8 cellular contexts compared by ENCODE assay signal in the genomic region with DNA sequence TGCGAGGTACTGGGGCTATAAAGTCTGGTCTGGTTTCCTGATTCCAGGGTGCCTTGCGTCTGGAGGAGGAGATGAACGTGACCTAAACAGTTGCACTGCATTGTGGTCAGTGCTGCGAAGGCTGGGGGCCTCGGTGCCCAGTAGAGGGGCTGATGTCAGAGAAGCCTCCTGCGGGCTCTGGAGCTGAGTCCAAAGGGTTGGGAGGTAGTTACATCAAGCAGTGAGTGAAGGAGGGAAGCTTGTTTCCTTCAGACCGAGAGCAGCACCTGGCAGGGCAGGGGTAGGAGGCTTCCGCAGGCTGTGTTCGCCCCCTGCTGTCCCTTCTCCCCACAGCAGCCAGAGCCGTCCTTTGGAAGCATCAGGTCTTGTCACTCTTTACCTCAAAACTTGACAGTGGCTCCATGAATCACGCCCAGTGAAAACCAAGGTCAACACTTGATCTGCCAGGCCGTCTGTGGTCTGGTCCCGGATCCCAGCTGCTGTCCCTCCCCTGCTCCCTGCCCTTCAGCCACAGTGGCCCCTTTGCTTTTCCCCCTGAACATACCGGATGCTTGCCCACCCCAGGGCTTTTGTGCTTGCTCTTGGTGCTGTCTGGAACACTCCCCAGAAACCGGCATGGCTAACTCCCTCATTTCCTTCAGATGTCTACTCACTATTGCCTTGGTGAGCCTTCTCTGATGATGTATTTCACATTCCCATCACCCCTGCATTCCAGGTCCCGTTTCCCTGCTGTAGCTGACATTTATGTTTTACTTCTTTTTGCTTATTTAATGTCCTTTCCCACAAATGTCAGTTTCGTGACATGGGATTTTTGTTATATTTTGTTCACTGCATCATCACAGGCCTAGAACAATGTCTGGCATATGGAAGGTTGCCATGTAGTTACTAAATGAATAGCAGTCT. TPM values are rescaled to one million over a fixed set of nuclear protein-coding genes. Genes with fewer than 3 reads are reported as not detected.
DNase-seq lines count a peak whose midpoint lies in the region; ATAC-seq and TF ChIP-seq lines count a peak whose summit lies in the region.

No MANE protein-coding gene starts in this region.

- peak; percentile 51 to 85 for ATAC-seq in activated naive CD4-positive, alpha-beta T cell treated with anti-CD3 and anti-CD28 coated beads, Interleukin-2, amount 50 U/mL, for 72 hours
- ATAC-seq in left cardiac atrium (peak; percentile 23 to 31), GM18502 (IDR thresholded peaks at IDR 0.05; ENCODE audit: poor library complexity, unreplicated experiment) (no peak), HG03521 (IDR thresholded peaks at IDR 0.05; ENCODE audit: unreplicated experiment) (no peak)

- DNase-seq in HFF-Myc (ENCODE audit: extremely low read depth, low read depth) (no peak), RPMI7951 (ENCODE audit: low read depth) (peak; percentile 90), left cardiac atrium (no peak), sigmoid colon (no peak)
- peak in 1 of 2 donors; percentile 48 for DNase-seq in activated naive CD4-positive, alpha-beta T cell treated with anti-CD3 and anti-CD28 coated beads, Interleukin-2, amount 50 U/mL, for 72 hours (ENCODE audit: low spot score in 2 of 2)

- TF ChIP-seq POLR2A in sigmoid colon (IDR thresholded peaks at IDR 0.05) = no peak

- TF ChIP-seq EP300 in sigmoid colon (IDR thresholded peaks at IDR 0.05) = no peak

- no peaks in the 10 kb centered on the region for H3K9me3 Mint-ChIP-seq in activated naive CD4-positive, alpha-beta T cell treated with anti-CD3 and anti-CD28 coated beads, Interleukin-2, amount 50 U/mL, for 72 hours

- H3K36me3 ChIP-seq in BLaER1 = peaks cover 57% of the 10 kb centered on the region
- peaks cover 9 to 28% (median 11%) of the 10 kb centered on the region in 4 donors for H3K36me3 ChIP-seq in sigmoid colon

- intact Hi-C loops in left cardiac atrium (cut with DNase I) (no loop called here), sigmoid colon (cut with DNase I) (loop anchor here (2.0 kb wide), 1 partner anchor 210 kb away; no protein-coding TSS in a partner anchor)

- H3K27me3 ChIP-seq in BLaER1 = no peaks in the 10 kb centered on the region
- no peaks in the 10 kb centered on the region for H3K27me3 ChIP-seq in sigmoid colon

- peaks cover 0 to 5% of the 10 kb centered on the region in 2 donors for H3K36me3 Mint-ChIP-seq in activated naive CD4-positive, alpha-beta T cell treated with anti-CD3 and anti-CD28 coated beads, Interleukin-2, amount 50 U/mL, for 72 hours

- H3K4me2 ChIP-seq in BLaER1 = peak overlapping the region; percentile 35

- H3K4me1 ChIP-seq in BLaER1 (peaks cover 20% of the 10 kb centered on the region), sigmoid colon (peaks cover 0 to 79% (median 57%) of the 10 kb centered on the region in 4 donors)

- H3K9me3 ChIP-seq in BLaER1 = no peaks in the 10 kb centered on the region
- no peaks in the 10 kb centered on the region for H3K9me3 ChIP-seq in sigmoid colon

- TF ChIP-seq CTCF in HFF-Myc (IDR thresholded peaks at IDR 0.05; ENCODE audit: low read depth, low read length, missing control alignments) (peak; percentile 76), sigmoid colon (IDR thresholded peaks at IDR 0.05) (peak in 3 of 4 experiments; percentile 41 to 43 (median 41))

- no peak overlapping the region for H3K9ac ChIP-seq in BLaER1

- H3K4me3 ChIP-seq in BLaER1 (no peak overlapping the region), HFF-Myc (replicated peaks; ENCODE audit: low read depth, low read length) (no peak overlapping the region), sigmoid colon (no peak overlapping the region)

- H4K20me1 ChIP-seq in BLaER1 = peaks cover 96% of the 10 kb centered on the region

- 27 to 50% methylated on average over 17 of the region's 17 CpGs for WGBS in sigmoid colon, 2 donors

- no peak overlapping the region; the same call in 1 of the 2 replicates for H3K27ac ChIP-seq in BLaER1
- peak overlapping the region; percentile 75 to 86 (median 82) for H3K27ac ChIP-seq in sigmoid colon

- H3K27ac Mint-ChIP-seq in activated naive CD4-positive, alpha-beta T cell treated with anti-CD3 and anti-CD28 coated beads, Interleukin-2, amount 50 U/mL, for 72 hours = peak overlapping the region in 1 of 2 donors; percentile 22

RNA-seq across cellular contexts. Expression of a gene that starts 7.0 kb away (rescaled TPM):
- 287 and 346 TPM in 2 replicates for total RNA-seq in RPMI7951 (2014; rRNA removed; shearing (Covaris generic))
- 10 to 100 TPM; 72.0 to 82.9 TPM for total RNA-seq in activated naive CD4-positive, alpha-beta T cell treated with anti-CD3 and anti-CD28 coated beads, Interleukin-2, amount 50 U/mL, for 72 hours
- total RNA-seq in left cardiac atrium (100 to 1,000 TPM; 138 to 141 TPM), sigmoid colon (100 to 1,000 TPM; 148 to 181 (median 165) TPM)
- 100 to 1,000 TPM; 149 to 259 (median 237) TPM for polyA plus RNA-seq in sigmoid colon

RNA-seq across cellular contexts. Expression of a gene that starts 35.3 kb away (rescaled TPM):
- 32.2 and 55.0 TPM in 2 replicates for total RNA-seq in RPMI7951 (2014; rRNA removed; shearing (Covaris generic))
- 1 to 10 TPM; 1.3 to 1.9 TPM for total RNA-seq in activated naive CD4-positive, alpha-beta T cell treated with anti-CD3 and anti-CD28 coated beads, Interleukin-2, amount 50 U/mL, for 72 hours
- total RNA-seq in left cardiac atrium (10 to 100 TPM; 76.7 to 85.7 TPM), sigmoid colon (10 to 100 TPM; 51.0 to 88.1 (median 77.8) TPM)
- 10 to 100 TPM; 45.5 to 47.9 (median 46.8) TPM for polyA plus RNA-seq in sigmoid colon

Comparison
In these comparisons a context has a peak if more than half of its experiments do, and no peak if none do; other contexts are left out.
1. ATAC-seq: peak in activated naive CD4-positive, alpha-beta T cell treated with anti-CD3 and anti-CD28 coated beads, Interleukin-2, amount 50 U/mL, for 72 hours (2 of 2) and left cardiac atrium (2 of 2); none in GM18502 (single experiment) and HG03521 (single experiment).
2. RNA of a gene that starts 35.3 kb away (total RNA-seq): 51.0 to 88.1 TPM in sigmoid colon, 76.7 to 85.7 TPM in left cardiac atrium and 32.2 to 55.0 TPM in RPMI7951; 1.3 to 1.9 TPM in activated naive CD4-positive, alpha-beta T cell treated with anti-CD3 and anti-CD28 coated beads, Interleukin-2, amount 50 U/mL, for 72 hours; every median in the first group is over 10 times any median in the second.